In the genomic region with DNA sequence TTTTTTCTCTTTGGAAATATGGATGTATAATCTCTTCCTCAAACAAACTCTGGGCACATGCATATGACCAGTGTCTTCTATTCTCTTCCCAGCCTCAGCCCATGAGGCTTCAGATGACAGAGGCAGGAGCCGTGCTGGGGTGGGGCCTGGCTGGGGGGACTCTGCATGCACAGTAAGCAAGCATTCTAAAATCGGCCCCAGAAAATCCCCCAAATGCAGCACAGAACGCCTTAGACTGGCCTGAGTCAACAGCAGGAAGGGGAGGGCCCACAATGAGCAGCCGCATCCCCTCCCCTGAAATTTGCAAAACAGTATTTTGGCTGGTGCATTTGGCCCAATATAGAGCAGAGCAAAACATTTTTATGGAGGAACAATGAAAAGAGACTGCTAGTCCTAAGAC, we compare ENCODE assay signal across 8 cellular contexts. TPM values are rescaled to one million over a fixed set of nuclear protein-coding genes. Genes with fewer than 3 reads are reported as not detected.
DNase-seq lines count a peak whose midpoint lies in the region; ATAC-seq and TF ChIP-seq lines count a peak whose summit lies in the region.

No MANE protein-coding gene starts in this region.

- CTCF ChIA-PET in activated CD4-positive, alpha-beta T cell treated with anti-CD3 and anti-CD28 coated beads for 36 hours (lab: Charles Lee): interaction anchor here (1.0 to 1.7 kb wide), 3 partner anchors 9 to 28 kb away, joined by 3 to 8 read pairs (median 4); no protein-coding TSS in a partner anchor

- H3K36me3 ChIP-seq in heart right ventricle (peaks cover 0 to 21% (median 0%) of the 10 kb centered on the region in 9 donors), stomach smooth muscle (ENCODE audit: control insufficient read depth in 2 of 2, insufficient read depth in 2 of 2, low read length in 2 of 2) (no peaks in the 10 kb centered on the region)

- intact Hi-C loops in activated CD4-positive, alpha-beta T cell treated with anti-CD3 and anti-CD28 coated beads for 36 hours (cut with DNase I, micrococcal nuclease): loop anchor here (1.0 to 5.0 kb wide), 4 partner anchors 14 to 136 kb away; a partner anchor contains a TSS
- intact Hi-C loops in heart right ventricle (cut with DNase I): no loop called here

- no peak for TF ChIP-seq CTCF in heart right ventricle (IDR thresholded peaks at IDR 0.05)

- no peaks in the 10 kb centered on the region for H3K9me3 ChIP-seq in heart right ventricle
- H3K9me3 ChIP-seq in stomach smooth muscle (ENCODE audit: control insufficient read depth in 2 of 2, low read length in 2 of 2): no peaks in the 10 kb centered on the region

- no peaks in the 10 kb centered on the region for H3K9me3 Mint-ChIP-seq in activated CD4-positive, alpha-beta T cell treated with anti-CD3 and anti-CD28 coated beads for 36 hours (ENCODE audit: low read depth)

- POLR2A ChIA-PET in activated CD4-positive, alpha-beta T cell treated with anti-CD3 and anti-CD28 coated beads for 36 hours (lab: Charles Lee): no interaction called here

- H3K27ac ChIP-seq in heart right ventricle (peak overlapping the region in 9 of 10 donors; percentile 57 to 80 (median 72)), stomach smooth muscle (ENCODE audit: low read length) (peak overlapping the region; percentile 94)

- H3K27ac Mint-ChIP-seq in activated CD4-positive, alpha-beta T cell treated with anti-CD3 and anti-CD28 coated beads for 36 hours: peak overlapping the region; percentile 100

- ATAC-seq in HG02678 (IDR thresholded peaks at IDR 0.05; ENCODE audit: unreplicated experiment): peak; percentile 77
- peak; percentile 59 for ATAC-seq in activated CD4-positive, alpha-beta T cell treated with anti-CD3 and anti-CD28 coated beads for 36 hours
- peak; percentile 3 to 31 (median 20) for ATAC-seq in heart right ventricle
- ATAC-seq in HG03571 (IDR thresholded peaks at IDR 0.05; ENCODE audit: unreplicated experiment): no peak

- peak overlapping the region; percentile 50 to 55 for H3K9ac ChIP-seq in stomach smooth muscle (ENCODE audit: low read length in 2 of 2)

- H3K4me3 ChIP-seq in heart right ventricle (no peak overlapping the region), stomach smooth muscle (ENCODE audit: low read length in 2 of 2) (no peak overlapping the region)

- H3K4me1 Mint-ChIP-seq in activated CD4-positive, alpha-beta T cell treated with anti-CD3 and anti-CD28 coated beads for 36 hours: peaks cover 96% of the 10 kb centered on the region

- 31 to 42% methylated on average over 4 of the region's 4 CpGs for WGBS in heart right ventricle, 2 donors

- no peaks in the 10 kb centered on the region for H3K27me3 Mint-ChIP-seq in activated CD4-positive, alpha-beta T cell treated with anti-CD3 and anti-CD28 coated beads for 36 hours

- H3K27me3 ChIP-seq in heart right ventricle (no peaks in the 10 kb centered on the region), stomach smooth muscle (ENCODE audit: control insufficient read depth in 1 of 2, insufficient read depth in 2 of 2, low read length in 2 of 2) (no peaks in the 10 kb centered on the region)

- H3K36me3 Mint-ChIP-seq in activated CD4-positive, alpha-beta T cell treated with anti-CD3 and anti-CD28 coated beads for 36 hours (ENCODE audit: low read depth): peaks cover 29% of the 10 kb centered on the region

- DNase-seq in activated CD4-positive, alpha-beta T cell treated with anti-CD3 and anti-CD28 coated beads for 36 hours: peak; percentile 78
- no peak for DNase-seq in heart right ventricle
- no peak for DNase-seq in mucosa of gallbladder (ENCODE audit: low spot score)
- DNase-seq in middle frontal gyrus (ENCODE audit: extremely low spot score, low spot score): no peak
- DNase-seq in 8988T: no peak

- H3K4me3 Mint-ChIP-seq in activated CD4-positive, alpha-beta T cell treated with anti-CD3 and anti-CD28 coated beads for 36 hours: peak overlapping the region; percentile 65

- H3K4me1 ChIP-seq in heart right ventricle: peaks cover 10 to 92% (median 73%) of the 10 kb centered on the region in 9 donors
- H3K4me1 ChIP-seq in stomach smooth muscle (ENCODE audit: control insufficient read depth, insufficient read depth, low read length): peaks cover 86% of the 10 kb centered on the region

RNA-seq across cellular contexts. Expression of a gene that starts 47.8 kb away (rescaled TPM):
- total RNA-seq in activated CD4-positive, alpha-beta T cell treated with anti-CD3 and anti-CD28 coated beads for 36 hours: 10 to 100 TPM; 31.0 to 31.9 TPM
- 10 to 100 TPM; 12.1 to 30.5 (median 16.6) TPM for total RNA-seq in heart right ventricle
- 10 to 100 TPM in 1 of 2 donors, 1 to 10 TPM in 1; 4.5 to 17.0 TPM for polyA plus RNA-seq in heart right ventricle
- 30.6 TPM for total RNA-seq in mucosa of gallbladder

Comparison
In these comparisons a context has a peak if more than half of its experiments do, and no peak if none do; other contexts are left out.
1. intact Hi-C loops: an anchor here in activated CD4-positive, alpha-beta T cell treated with anti-CD3 and anti-CD28 coated beads for 36 hours (1.0 to 5.0 kb wide); none called in heart right ventricle.